Comparison of ENCODE assay signal across 20 cellular contexts in genomic region chr6:43572015-43572414, GRCh38.
"Had no signal": no experiment of that assay in that cellular context is flagged by ENCODE, and none has a peak within 500 bp of the region (broad histone marks: within the 10 kb centered on the region; RNA-seq: fewer than 3 reads in every experiment).

No MANE protein-coding gene starts in this region.

- H3K27ac ChIP-seq: ascending aorta, breast epithelium, foreskin keratinocyte, stomach, testis had no signal

- H3K27ac Mint-ChIP-seq: progenitor cell of endocrine pancreas had no signal

- H3K4me3 Mint-ChIP-seq: nephron had no signal

- H3K4me1 ChIP-seq: foreskin keratinocyte had no signal

- H3K9me3 Mint-ChIP-seq: nephron had no signal

- ATAC-seq: activated CD4-positive, CD25-positive, alpha-beta regulatory T cell treated with anti-CD3 and anti-CD28 coated beads, Interleukin-2, amount 50 U/mL, for 24 hours; foreskin keratinocyte; left ventricle myocardium superior; right cardiac atrium had no signal

- H3K9me3 ChIP-seq: ascending aorta, breast epithelium, stomach, testis had no signal

- DNase-seq: activated effector memory CD4-positive, alpha-beta T cell treated with anti-CD3 and anti-CD28 coated beads, Interleukin-2, amount 50 U/mL, for 16 hours; cerebellar nuclear complex; effector CD8-positive, alpha-beta T cell; foreskin keratinocyte; glutamatergic neuron; left ventricle myocardium superior; mesendoderm; occipital lobe; right cardiac atrium; SIG-M5; small intestine; stimulated activated CD4-positive, alpha-beta T cell treated with anti-CD3 and anti-CD28 coated beads, Interleukin-4, amount 100 ng/mL, for 4 hours; stimulated activated CD8-positive, alpha-beta memory T cell treated with anti-CD3 and anti-CD28 coated beads, Interleukin-4, amount 100 ng/mL, for 48 hours; stomach; testis had no signal

- H3K27me3 ChIP-seq: ascending aorta, breast epithelium, foreskin keratinocyte, stomach, testis had no signal

- H3K4me3 ChIP-seq: ascending aorta, breast epithelium, stomach, testis had no signal

- H3K27me3 Mint-ChIP-seq: progenitor cell of endocrine pancreas had no signal
